Comparison of ENCODE assay signal across 12 cellular contexts in the genomic region with DNA sequence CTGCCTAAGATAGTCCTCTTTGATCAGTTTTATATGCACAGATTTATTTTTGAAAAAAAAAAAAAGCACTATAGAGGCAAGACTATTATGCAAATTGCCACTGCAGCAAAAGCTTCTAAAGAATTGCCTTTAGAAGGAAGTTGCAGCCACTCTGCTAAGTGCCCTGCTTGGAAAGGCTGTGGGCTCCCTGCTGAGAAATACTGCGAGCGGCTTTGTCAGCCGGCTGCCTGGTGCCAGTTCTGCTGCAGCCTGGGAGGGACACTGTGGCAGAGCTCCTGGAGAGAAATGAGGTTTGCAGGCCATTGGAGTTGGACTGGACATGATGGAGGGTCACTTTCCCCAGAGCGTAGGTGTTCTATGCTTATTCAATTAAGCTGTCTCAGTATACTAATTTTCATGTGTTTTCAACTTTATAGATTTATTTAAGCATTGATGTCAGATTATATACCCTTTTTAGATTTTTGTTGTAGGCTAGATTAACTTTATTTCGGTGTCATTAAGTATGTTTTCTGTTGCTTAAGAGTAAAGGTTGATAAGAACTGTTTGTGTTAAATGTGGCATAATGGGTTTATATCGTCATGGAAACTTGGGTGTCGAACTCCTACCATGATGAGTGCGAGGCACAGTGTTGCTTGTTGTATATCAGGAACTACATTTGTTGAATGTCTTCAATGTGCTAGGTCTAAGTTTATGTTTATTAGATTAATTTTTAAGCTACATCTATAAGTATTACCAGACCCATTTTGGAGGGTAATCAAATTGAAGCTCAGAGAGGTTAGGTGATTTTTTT. TPM values are rescaled to one million over a fixed set of nuclear protein-coding genes. Genes with fewer than 3 reads are reported as not detected.
DNase-seq lines count a peak whose midpoint lies in the region; ATAC-seq, FAIRE-seq and TF ChIP-seq lines count a peak whose summit lies in the region.
"Had no signal": no experiment of that assay in that cellular context is flagged by ENCODE, and none has a peak within 500 bp of the region (broad histone marks: within the 10 kb centered on the region; RNA-seq: fewer than 3 reads in every experiment).

No MANE protein-coding gene starts in this region.

- H4K91ac ChIP-seq in mesenchymal stem cell (ENCODE audit: low read length): no peak overlapping the region

- no peak overlapping the region for H2BK15ac ChIP-seq in mesenchymal stem cell (ENCODE audit: low read depth, poor library complexity, severe bottlenecking)

- no peak overlapping the region for H3K23ac ChIP-seq in mesenchymal stem cell (ENCODE audit: low read length in 2 of 2)

- H3K27ac Mint-ChIP-seq in astrocyte (ENCODE audit: unreplicated experiment): peak overlapping the region; percentile 44

- 63% methylated on average over 7 of the region's 8 CpGs for WGBS in mesenchymal stem cell
- 74% methylated on average over 8 of the region's 8 CpGs for WGBS in esophagus muscularis mucosa

- H3K27ac ChIP-seq in astrocyte (ENCODE audit: low read depth, low read length): no peak overlapping the region
- peak overlapping the region; percentile 4 for H3K27ac ChIP-seq in mesenchymal stem cell (ENCODE audit: low read length, poor library complexity, severe bottlenecking)
- H3K27ac ChIP-seq in esophagus muscularis mucosa (replicated peaks in 1 of 4): peak overlapping the region in 1 of 4 donors; percentile 29
- no peak overlapping the region for H3K27ac ChIP-seq in coronary artery

- peaks cover 4% of the 10 kb centered on the region for H4K20me1 ChIP-seq in astrocyte (ENCODE audit: insufficient read depth, low read length)

- H2BK5ac ChIP-seq in mesenchymal stem cell (ENCODE audit: low read depth, low read length, poor library complexity, severe bottlenecking): no peak overlapping the region

- no peak overlapping the region for H3K4me3 ChIP-seq in astrocyte (ENCODE audit: insufficient read depth, low read depth, low read length)
- no peak overlapping the region for H3K4me3 ChIP-seq in mesenchymal stem cell (ENCODE audit: insufficient read depth in 1 of 2, low read depth in 1 of 2, low read length in 2 of 2)
- no peak overlapping the region for H3K4me3 ChIP-seq in esophagus muscularis mucosa
- H3K4me3 ChIP-seq in coronary artery: no peak overlapping the region

- no peak overlapping the region for H3K4me3 Mint-ChIP-seq in astrocyte (ENCODE audit: unreplicated experiment)

- FAIRE-seq in astrocyte (lab: Jason Lieb, UNC): no peak
- FAIRE-seq: endometrium had no signal

- intact Hi-C loops in esophagus muscularis mucosa (cut with DNase I): loop anchor here (10.0 kb wide), 1 partner anchor 286 kb away; no protein-coding TSS in a partner anchor

- peaks cover 3% of the 10 kb centered on the region for H3K36me3 Mint-ChIP-seq in astrocyte (ENCODE audit: low read depth, unreplicated experiment)

- H3K9ac ChIP-seq in astrocyte (ENCODE audit: low read length) (no peak overlapping the region), mesenchymal stem cell (ENCODE audit: low read length) (peak overlapping the region; percentile 53)

- no peak for TF ChIP-seq POLR2A in esophagus muscularis mucosa (IDR thresholded peaks at IDR 0.05; ENCODE audit: low read depth)

- H3K27me3 ChIP-seq in astrocyte (ENCODE audit: insufficient read depth, low read length) (no peaks in the 10 kb centered on the region), mesenchymal stem cell (ENCODE audit: control insufficient read depth in 1 of 2, insufficient read depth in 1 of 2, low read length in 2 of 2) (no peaks in the 10 kb centered on the region), esophagus muscularis mucosa (no peaks in the 10 kb centered on the region)

- H3K4ac ChIP-seq in mesenchymal stem cell (ENCODE audit: low read depth in 1 of 2, low read length in 2 of 2): no peak overlapping the region

- H3K4me1 ChIP-seq in astrocyte (ENCODE audit: insufficient read depth, low read length) (peaks cover 13% of the 10 kb centered on the region), mesenchymal stem cell (ENCODE audit: control insufficient read depth, insufficient read depth, low read depth, low read length) (peaks cover 4% of the 10 kb centered on the region), esophagus muscularis mucosa (peaks cover 18 to 52% (median 27%) of the 10 kb centered on the region in 4 donors)

- H2BK12ac ChIP-seq in mesenchymal stem cell (ENCODE audit: low read length in 2 of 2): no peak overlapping the region

- H3K18ac ChIP-seq in mesenchymal stem cell (ENCODE audit: low read depth in 1 of 2, low read length in 2 of 2): no peak overlapping the region

- H3K9me3 ChIP-seq in astrocyte (ENCODE audit: insufficient read depth, low read depth, low read length) (no peaks in the 10 kb centered on the region), mesenchymal stem cell (ENCODE audit: control insufficient read depth, low read length) (no peaks in the 10 kb centered on the region), esophagus muscularis mucosa (no peaks in the 10 kb centered on the region)

- no peak overlapping the region for H4K8ac ChIP-seq in mesenchymal stem cell (ENCODE audit: low read length)

- DNase-seq in C1 segment of cervical spinal cord (lab: John Stamatoyannopoulos, UW): peak in 12 of 14 donors; percentile 12 to 77 (median 40)
- DNase-seq in NCI-H1092 treated with DMSO at 0.1 percent for 48 hours (lab: John Stamatoyannopoulos, UW): peak; percentile 65
- no peak for DNase-seq in astrocyte (ENCODE audit: low read depth)
- DNase-seq in mesenchymal stem cell: peak; percentile 24
- DNase-seq in HuH-7.5 (ENCODE audit: low spot score): no peak
- no peak for DNase-seq in esophagus muscularis mucosa (ENCODE audit: extremely low spot score)
- DNase-seq in coronary artery (ENCODE audit: low spot score): no peak
- DNase-seq: activated CD4-positive, alpha-beta T cell treated with anti-CD3 and anti-CD28 coated beads for 48 hours; KG1; trophoblast cell had no signal

- no peak overlapping the region for H2BK120ac ChIP-seq in mesenchymal stem cell (ENCODE audit: low read depth, low read length)

- H3K14ac ChIP-seq in mesenchymal stem cell (ENCODE audit: low read length in 2 of 2): no peak overlapping the region

- no peaks in the 10 kb centered on the region for H3K79me2 ChIP-seq in astrocyte (ENCODE audit: insufficient read depth, low read length)

- TF ChIP-seq EP300 in esophagus muscularis mucosa (IDR thresholded peaks at IDR 0.05): no peak

- H3K36me3 ChIP-seq in astrocyte (ENCODE audit: insufficient read depth, low read length) (no peaks in the 10 kb centered on the region), mesenchymal stem cell (ENCODE audit: control insufficient read depth in 1 of 2, insufficient read depth in 2 of 2, low read depth in 1 of 2, low read length in 2 of 2) (peaks cover 10 to 49% of the 10 kb centered on the region in 2 experiments), esophagus muscularis mucosa (peaks cover 0 to 23% (median 14%) of the 10 kb centered on the region in 4 donors)

- peaks cover 33% of the 10 kb centered on the region for H3K79me1 ChIP-seq in mesenchymal stem cell (replicated peaks; ENCODE audit: low read length, poor library complexity, severe bottlenecking)

- no peak for TF ChIP-seq CTCF in astrocyte (IDR thresholded peaks at IDR 0.05; ENCODE audit: insufficient read depth, low read depth, low read length)
- no peak for TF ChIP-seq CTCF in esophagus muscularis mucosa (IDR thresholded peaks at IDR 0.05)
- no peak for TF ChIP-seq CTCF in coronary artery (IDR thresholded peaks at IDR 0.05)

- H3K9me3 Mint-ChIP-seq in astrocyte (ENCODE audit: unreplicated experiment): no peaks in the 10 kb centered on the region

- H2AFZ ChIP-seq in astrocyte (ENCODE audit: low read depth, low read length) (no peak overlapping the region), mesenchymal stem cell (ENCODE audit: low read depth, low read length) (no peak overlapping the region)

- no peak overlapping the region for H2AK5ac ChIP-seq in mesenchymal stem cell (ENCODE audit: low read length, severe bottlenecking)

- H3K4me1 Mint-ChIP-seq in astrocyte (ENCODE audit: low read depth, unreplicated experiment): peaks cover 17% of the 10 kb centered on the region

- no peaks in the 10 kb centered on the region for H3K27me3 Mint-ChIP-seq in astrocyte (ENCODE audit: low read depth, unreplicated experiment)

- H3K4me2 ChIP-seq in astrocyte (ENCODE audit: low read length) (peak overlapping the region; percentile 40), mesenchymal stem cell (ENCODE audit: low read length, poor library complexity, severe bottlenecking) (peak overlapping the region; percentile 41)

- no peak for ATAC-seq in GM18873 (IDR thresholded peaks at IDR 0.05; ENCODE audit: low FRiP score, unreplicated experiment)

RNA-seq across cellular contexts. Expression of a gene that starts 6.6 kb away (rescaled TPM):
- total RNA-seq in astrocyte (11.6 and 14.3 TPM in 2 replicates), esophagus muscularis mucosa (10 to 100 TPM in 3 of 4 donors, 1 to 10 TPM in 1; 7.8 to 11.9 (median 10.6) TPM)
- 14.1 TPM for polyA plus RNA-seq in mesenchymal stem cell (2013, experiment 1 of 2)
- polyA plus RNA-seq in mesenchymal stem cell (2013, experiment 2 of 2): 13.7 TPM

RNA-seq across cellular contexts. Expression of a gene that starts 28.1 kb away (rescaled TPM):
- total RNA-seq in astrocyte (4.3 and 4.7 TPM in 2 replicates), esophagus muscularis mucosa (1 to 10 TPM; 3.8 to 8.1 (median 5.7) TPM)
- 3.9 TPM for polyA plus RNA-seq in mesenchymal stem cell (2013, experiment 1 of 2)
- polyA plus RNA-seq in mesenchymal stem cell (2013, experiment 2 of 2): 4.9 TPM

Comparison
In these comparisons a context has a peak if more than half of its experiments do, and no peak if none do; other contexts are left out.
1. DNase-seq: peak in C1 segment of cervical spinal cord (12 of 14), NCI-H1092 treated with DMSO at 0.1 percent for 48 hours (single experiment) and mesenchymal stem cell (single experiment); none in astrocyte (single experiment), HuH-7.5 (single experiment), esophagus muscularis mucosa (single experiment) and coronary artery (single experiment).